Comparison of ENCODE assay signal across 8 cellular contexts in genomic region chr7:148884299-148885022, GRCh38. TPM values are rescaled to one million over a fixed set of nuclear protein-coding genes. Genes with fewer than 3 reads are reported as not detected.
DNase-seq lines count a peak whose midpoint lies in the region; ATAC-seq lines count a peak whose summit lies in the region.

No MANE protein-coding gene starts in this region.

- H3K36me3 Mint-ChIP-seq in effector memory CD8-positive, alpha-beta T cell (ENCODE audit: insufficient read depth), result peaks cover 22% of the 10 kb centered on the region

- DNase-seq in COLO829 (ENCODE audit: low spot score) (peak; percentile 90), HPDE6-E6E7 (ENCODE audit: extremely low spot score) (peak; percentile 95), NK-92 (lab: John Stamatoyannopoulos, UW; ENCODE audit: unreplicated experiment) (peak; percentile 48), mesenteric fat pad (ENCODE audit: low spot score) (peak; percentile 98)
- peak; percentile 82 to 93 (median 89) for DNase-seq in activated CD8-positive, alpha-beta memory T cell treated with anti-CD3 and anti-CD28 coated beads for 48 hours (ENCODE audit: low read depth in 2 of 3, low spot score in 2 of 3)
- peak; percentile 90 to 94 (median 93) for DNase-seq in effector memory CD8-positive, alpha-beta T cell
- peak; percentile 93 for DNase-seq in stimulated activated CD8-positive, alpha-beta memory T cell treated with anti-CD3 and anti-CD28 coated beads, Interleukin-12 subunit alpha, Interleukin-12 subunit beta, amount 100 ng/mL, for 4 hours (ENCODE audit: low read depth)

- H3K27me3 Mint-ChIP-seq in effector memory CD8-positive, alpha-beta T cell, result no peaks in the 10 kb centered on the region

- H3K27ac Mint-ChIP-seq in effector memory CD8-positive, alpha-beta T cell, result peak overlapping the region; percentile 87 to 94

- no peaks in the 10 kb centered on the region for H3K9me3 Mint-ChIP-seq in effector memory CD8-positive, alpha-beta T cell

- H3K4me1 Mint-ChIP-seq in effector memory CD8-positive, alpha-beta T cell (ENCODE audit: low read depth in 2 of 2), result peaks cover 5 to 13% of the 10 kb centered on the region in 2 donors

- peak; percentile 79 for ATAC-seq in GM19468 (IDR thresholded peaks at IDR 0.05; ENCODE audit: extremely low read depth, unreplicated experiment)
- ATAC-seq in effector memory CD8-positive, alpha-beta T cell (replicated peaks), result peak; percentile 84

- peak overlapping the region; percentile 88 to 91 for H3K4me3 Mint-ChIP-seq in effector memory CD8-positive, alpha-beta T cell

RNA-seq across cellular contexts. Expression of gene EZH2, which starts 0.4 kb away (rescaled TPM):
- 2.3 TPM for total RNA-seq in mesenteric fat pad

Comparison
In these comparisons a context has a peak if more than half of its experiments do, and no peak if none do; other contexts are left out.
1. Peak in every context shown above with its lines: DNase-seq and ATAC-seq.
2. DNase-seq: peak in every context shown above with its lines; median percentile 98 in mesenteric fat pad; 95 in HPDE6-E6E7; 93 in effector memory CD8-positive, alpha-beta T cell; 93 in stimulated activated CD8-positive, alpha-beta memory T cell treated with anti-CD3 and anti-CD28 coated beads, Interleukin-12 subunit alpha, Interleukin-12 subunit beta, amount 100 ng/mL, for 4 hours; 90 in COLO829; 89 in activated CD8-positive, alpha-beta memory T cell treated with anti-CD3 and anti-CD28 coated beads for 48 hours; 48 in NK-92.